ENCODE assay signal across 1 cellular context in genomic region chr11:128182844-128183243, GRCh38.
TF ChIP-seq lines count a peak whose summit lies in the region.

No MANE protein-coding gene starts in this region.

TF ChIP-seq in HCT116, 20 proteins besides CTCF, POLR2A, EP300 and RAD21 (continued from another document):
- TF ChIP-seq, protein P1, sequence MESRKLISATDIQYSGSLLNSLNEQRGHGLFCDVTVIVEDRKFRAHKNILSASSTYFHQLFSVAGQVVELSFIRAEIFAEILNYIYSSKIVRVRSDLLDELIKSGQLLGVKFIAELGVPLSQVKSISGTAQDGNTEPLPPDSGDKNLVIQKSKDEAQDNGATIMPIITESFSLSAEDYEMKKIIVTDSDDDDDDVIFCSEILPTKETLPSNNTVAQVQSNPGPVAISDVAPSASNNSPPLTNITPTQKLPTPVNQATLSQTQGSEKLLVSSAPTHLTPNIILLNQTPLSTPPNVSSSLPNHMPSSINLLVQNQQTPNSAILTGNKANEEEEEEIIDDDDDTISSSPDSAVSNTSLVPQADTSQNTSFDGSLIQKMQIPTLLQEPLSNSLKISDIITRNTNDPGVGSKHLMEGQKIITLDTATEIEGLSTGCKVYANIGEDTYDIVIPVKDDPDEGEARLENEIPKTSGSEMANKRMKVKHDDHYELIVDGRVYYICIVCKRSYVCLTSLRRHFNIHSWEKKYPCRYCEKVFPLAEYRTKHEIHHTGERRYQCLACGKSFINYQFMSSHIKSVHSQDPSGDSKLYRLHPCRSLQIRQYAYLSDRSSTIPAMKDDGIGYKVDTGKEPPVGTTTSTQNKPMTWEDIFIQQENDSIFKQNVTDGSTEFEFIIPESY (IDR thresholded peaks at IDR 0.05; ENCODE audit: extremely low read depth, insufficient replicate concordance, low read length) = no peak
- TF ChIP-seq, protein P2, sequence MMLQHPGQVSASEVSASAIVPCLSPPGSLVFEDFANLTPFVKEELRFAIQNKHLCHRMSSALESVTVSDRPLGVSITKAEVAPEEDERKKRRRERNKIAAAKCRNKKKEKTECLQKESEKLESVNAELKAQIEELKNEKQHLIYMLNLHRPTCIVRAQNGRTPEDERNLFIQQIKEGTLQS (IDR thresholded peaks at IDR 0.05) = no peak
- TF ChIP-seq POLR2AphosphoS5 (IDR thresholded peaks at IDR 0.05; ENCODE audit: low read depth, low read length) = no peak
- TF ChIP-seq EZH2 (IDR thresholded peaks at IDR 0.05) = no peak
- TF ChIP-seq EZH2phosphoT487 (IDR thresholded peaks at IDR 0.05; ENCODE audit: borderline replicate concordance) = no peak
- TF ChIP-seq EGR1 (IDR thresholded peaks at IDR 0.05; ENCODE audit: low read depth) = no peak
- TF ChIP-seq FOSL1 (IDR thresholded peaks at IDR 0.05; ENCODE audit: low read depth) = no peak
